8 cellular contexts compared by ENCODE assay signal in genomic region chr10:24722676-24723385, GRCh38. TPM values are rescaled to one million over a fixed set of nuclear protein-coding genes. Genes with fewer than 3 reads are reported as not detected.
DNase-seq lines count a peak whose midpoint lies in the region; ATAC-seq and TF ChIP-seq lines count a peak whose summit lies in the region.

No MANE protein-coding gene starts in this region.

- intact Hi-C loops in CD14-positive monocyte (cut with micrococcal nuclease): loop anchor here (5.0 to 10.0 kb wide), 2 partner anchors 292 to 294 kb away; partner anchors contain the start of genes ENKUR (in 2 of the 2) and THNSL1 (in 2 of the 2)

- peak overlapping the region; percentile 75 to 98 (median 93) for H3K27ac ChIP-seq in skin epidermis

- H3K27me3 Mint-ChIP-seq in CD14-positive monocyte (ENCODE audit: low read depth in 3 of 3) (peaks cover 5 to 10% (median 8%) of the 10 kb centered on the region in 3 donors), brain (peaks cover 7% of the 10 kb centered on the region)

- peak overlapping the region; percentile 76 to 92 (median 90) for H3K27ac Mint-ChIP-seq in CD14-positive monocyte
- H3K27ac Mint-ChIP-seq in brain: peak overlapping the region in 4 of 5 experiments; percentile 96 to 99 (median 96)

- H3K9me3 Mint-ChIP-seq in CD14-positive monocyte (no peaks in the 10 kb centered on the region), brain (no peaks in the 10 kb centered on the region)

- peak overlapping the region; percentile 71 to 85 (median 75) for H3K4me3 ChIP-seq in skin epidermis

- no peak for TF ChIP-seq CTCF in CD14-positive monocyte (IDR thresholded peaks at IDR 0.05)
- TF ChIP-seq CTCF in brain (conservative IDR thresholded peaks at IDR 0.05): no peak

- H3K36me3 Mint-ChIP-seq in CD14-positive monocyte (peaks cover 10 to 15% of the 10 kb centered on the region in 2 donors), brain (peaks cover 19% of the 10 kb centered on the region)

- ATAC-seq in HG03442 (IDR thresholded peaks at IDR 0.05; ENCODE audit: unreplicated experiment): peak; percentile 19

- H3K4me3 Mint-ChIP-seq in CD14-positive monocyte: peak overlapping the region; percentile 90 to 98
- peak overlapping the region in 4 of 5 experiments; percentile 89 to 94 (median 91) for H3K4me3 Mint-ChIP-seq in brain

- DNase-seq in CD14-positive monocyte (ENCODE audit: low spot score) (no peak), GM19240 (ENCODE audit: insufficient read length, low spot score) (peak; percentile 29), T-helper 22 cell (ENCODE audit: low read depth) (peak; percentile 40), iPS-NIHi11 (ENCODE audit: low spot score) (peak; percentile 61), inferior parietal cortex (ENCODE audit: extremely low spot score) (no peak)

- H3K4me1 Mint-ChIP-seq in CD14-positive monocyte (peaks cover 31% of the 10 kb centered on the region), brain (peaks cover 25% of the 10 kb centered on the region)

RNA-seq across cellular contexts. Expression of gene ARHGAP21, which starts 0.9 kb away (rescaled TPM):
- polyA plus RNA-seq in CD14-positive monocyte (1 to 10 TPM; 2.1 to 3.4 TPM), brain (ENCODE audit: insufficient read depth, low read depth, low replicate concordance) (48.1 TPM)

Comparison
In these comparisons a context has a peak if more than half of its experiments do, and no peak if none do; other contexts are left out.
1. DNase-seq: peak in GM19240 (single experiment), T-helper 22 cell (single experiment) and iPS-NIHi11 (single experiment); none in CD14-positive monocyte (single experiment) and inferior parietal cortex (single experiment).
2. RNA of gene ARHGAP21, which starts 0.9 kb away (polyA plus RNA-seq): 48.1 TPM in brain (single experiment); 2.1 to 3.4 TPM in CD14-positive monocyte; every median in the first group is over 10 times any median in the second.